In genomic region chr9:131298816-131299215, GRCh38 we compare ENCODE assay signal across 25 cellular contexts. TPM values are rescaled to one million over a fixed set of nuclear protein-coding genes. Genes with fewer than 3 reads are reported as not detected.
"Had no signal": no experiment of that assay in that cellular context is flagged by ENCODE, and none has a peak within 500 bp of the region (broad histone marks: within the 10 kb centered on the region; RNA-seq: fewer than 3 reads in every experiment).

No MANE protein-coding gene starts in this region.

- ATAC-seq: activated CD4-positive, CD25-positive, alpha-beta regulatory T cell treated with anti-CD3 and anti-CD28 coated beads, Interleukin-2, amount 50 U/mL, for 24 hours; activated CD8-positive, alpha-beta memory T cell treated with anti-CD3 and anti-CD28 coated beads, Interleukin-2, amount 10 ng/mL, durations not matched to agents 7 days and 5 days; Panc1 had no signal

- DNase-seq: activated CD4-positive, alpha-beta T cell treated with anti-CD3 and anti-CD28 coated beads for 48 hours; activated CD4-positive, alpha-beta T cell treated with anti-CD3 and anti-CD28 coated beads, Interleukin-2, amount 50 U/mL, for 48 hours; activated CD8-positive, alpha-beta memory T cell treated with anti-CD3 and anti-CD28 coated beads, Interleukin-2, amount 10 ng/mL, durations not matched to agents 7 days and 5 days; activated effector memory CD4-positive, alpha-beta T cell treated with Interleukin-2 at 50 U/mL for 16 hours; activated naive CD4-positive, alpha-beta T cell; activated T-cell treated with anti-CD3 and anti-CD28 coated beads, Interleukin-2, amount 50 U/mL, for 24 hours; aorta; MG63; MV-4-11; NCI-H1092 treated with DMSO at 0.1 percent for 48 hours; NCI-H1436; NCI-H1694 treated with DMSO at 0.1 percent for 48 hours; NCI-H2029 treated with DMSO at 0.1 percent for 48 hours; NCI-H345; NCI-H510A treated with DMSO at 0.1 percent for 48 hours; NCI-H69; NK-92 treated with Interleukin-12 subunit alpha and Interleukin-12 subunit beta, amount 100 ng/mL, for 24 hours; OCI-M1; RPMI8226; SHP77 treated with DMSO at 0.1 percent for 48 hours had no signal

- H3K4me3 ChIP-seq: breast epithelium, MG63 had no signal

- H3K36me3 ChIP-seq: breast epithelium, MG63 had no signal

- H3K4me1 ChIP-seq: breast epithelium had no signal

- H3K9me3 ChIP-seq: breast epithelium, MG63 had no signal

- H3K27me3 ChIP-seq: breast epithelium, MG63 had no signal

- H3K27ac ChIP-seq: breast epithelium, KMS-11 had no signal

RNA-seq across cellular contexts. Expression of gene PLPP7, which starts 9.3 kb away (rescaled TPM):
- total RNA-seq: activated CD8-positive, alpha-beta memory T cell treated with anti-CD3 and anti-CD28 coated beads, Interleukin-2, amount 10 ng/mL, durations not matched to agents 7 days and 5 days; activated T-helper 1 cell treated with anti-CD3 and anti-CD28 coated beads, Interleukin-12 subunit alpha, Interleukin-12 subunit beta, Interleukin-2, Interleukin-4 antibody, amounts not matched to agents 30 ng/mL and 10 ng/mL and 1 ng/mL, durations not matched to agents 14 hours and 24 hours and 36 hours had no signal
